ENCODE assay signal across 8 cellular contexts in the genomic region with DNA sequence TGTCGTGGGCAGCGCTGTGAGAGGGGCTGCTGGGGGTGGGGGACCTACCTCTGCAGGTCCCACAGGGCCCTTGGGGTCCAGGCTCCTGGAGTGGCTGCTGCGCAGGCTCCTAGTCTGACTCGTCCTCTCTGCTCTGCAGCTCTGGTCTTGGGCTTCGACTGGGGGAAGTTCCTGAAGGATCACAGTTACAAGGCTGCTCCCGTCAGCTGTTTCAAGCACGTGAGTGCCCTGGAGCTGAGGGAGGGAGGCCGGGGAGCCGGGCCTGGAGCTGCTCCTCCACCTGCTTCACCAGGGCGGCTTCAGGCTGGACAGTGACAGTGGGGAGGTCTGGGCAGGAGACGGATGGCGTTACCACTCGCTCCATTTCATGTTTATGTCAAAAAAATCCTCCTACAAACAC. TPM values are rescaled to one million over a fixed set of nuclear protein-coding genes. Genes with fewer than 3 reads are reported as not detected.
A peak's percentile ranks its signal among the peaks of the same experiment; 100 is the strongest.
DNase-seq lines count a peak whose midpoint lies in the region; ATAC-seq and TF ChIP-seq lines count a peak whose summit lies in the region.

No MANE protein-coding gene starts in this region.

- no peaks in the 10 kb centered on the region for H4K20me1 ChIP-seq in OCI-LY7 (ENCODE audit: insufficient read depth, low read length)

- H3K36me3 ChIP-seq in mesodermal cell (ENCODE audit: control insufficient read depth, insufficient read depth, low read length) (peaks cover 60% of the 10 kb centered on the region), OCI-LY7 (ENCODE audit: insufficient read depth, low read length) (peaks cover 54% of the 10 kb centered on the region)

- WGBS in mesodermal cell (ENCODE audit: insufficient coverage in 2 of 2), 2 experiments, result 78 to 82% methylated on average over 8 to 11 of the region's 13 CpGs

- H3K27me3 ChIP-seq in AG04450 (ENCODE audit: control insufficient read depth, insufficient read depth, low read length), result no peaks in the 10 kb centered on the region

- no peaks in the 10 kb centered on the region for H3K9me2 ChIP-seq in OCI-LY7 (ENCODE audit: insufficient read depth, low read length)

- peak overlapping the region; percentile 98 for H3K27ac Mint-ChIP-seq in chondrocyte (ENCODE audit: unreplicated experiment)
- peak overlapping the region in 1 of 2 donors; percentile 76 for H3K27ac Mint-ChIP-seq in effector memory CD8-positive, alpha-beta T cell

- CTCF ChIA-PET in AG04450 (lab: Charles Lee), result interaction anchor here (1.2 kb wide), 1 partner anchor 157 kb away, joined by 5 read pairs; no protein-coding TSS in a partner anchor
- CTCF ChIA-PET in OCI-LY7 (lab: Charles Lee; ENCODE audit: unreplicated experiment), result no interaction called here

- H3K9me3 Mint-ChIP-seq in chondrocyte (ENCODE audit: low read depth), result peaks cover 7% of the 10 kb centered on the region
- no peaks in the 10 kb centered on the region for H3K9me3 Mint-ChIP-seq in effector memory CD8-positive, alpha-beta T cell

- H3K27ac ChIP-seq in AG04450 (ENCODE audit: low read depth, low read length) (peak overlapping the region; percentile 95), mesodermal cell (ENCODE audit: low read depth, low read length, severe bottlenecking) (peak overlapping the region; percentile 83), OCI-LY7 (ENCODE audit: low read depth, low read length, poor library complexity, severe bottlenecking) (no peak overlapping the region)

- peaks cover 20% of the 10 kb centered on the region for H3K36me3 Mint-ChIP-seq in chondrocyte (ENCODE audit: low read depth)
- H3K36me3 Mint-ChIP-seq in effector memory CD8-positive, alpha-beta T cell (ENCODE audit: insufficient read depth), result peaks cover 43% of the 10 kb centered on the region

- H3K79me2 ChIP-seq in OCI-LY7 (ENCODE audit: insufficient read depth, low read depth, low read length), result no peaks in the 10 kb centered on the region

- H3K4me1 Mint-ChIP-seq in chondrocyte (ENCODE audit: low read depth), result peaks cover 35% of the 10 kb centered on the region
- peaks cover 12 to 14% of the 10 kb centered on the region in 2 donors for H3K4me1 Mint-ChIP-seq in effector memory CD8-positive, alpha-beta T cell (ENCODE audit: low read depth in 2 of 2)

- H3K27me3 Mint-ChIP-seq in chondrocyte (ENCODE audit: low read depth), result no peaks in the 10 kb centered on the region
- no peaks in the 10 kb centered on the region for H3K27me3 Mint-ChIP-seq in effector memory CD8-positive, alpha-beta T cell

- peaks cover 11% of the 10 kb centered on the region for H3K4me1 ChIP-seq in mesodermal cell (ENCODE audit: control insufficient read depth, insufficient read depth, low read length, poor library complexity, severe bottlenecking)
- peaks cover 9% of the 10 kb centered on the region for H3K4me1 ChIP-seq in OCI-LY7 (ENCODE audit: insufficient read depth, low read length, poor library complexity, severe bottlenecking)

- H3K4me2 ChIP-seq in OCI-LY7 (ENCODE audit: low read length), result no peak overlapping the region

- no TSS peak for BruUV-seq in OCI-LY7 (replicated peaks; lab: Mats Ljungman, UMichigan)

- H3K9me3 ChIP-seq in AG04450 (ENCODE audit: control insufficient read depth, insufficient read depth, low read length), result peaks cover 12% of the 10 kb centered on the region
- H3K9me3 ChIP-seq in mesodermal cell (ENCODE audit: control insufficient read depth, low read length), result peaks cover 5% of the 10 kb centered on the region
- no peaks in the 10 kb centered on the region for H3K9me3 ChIP-seq in OCI-LY7 (ENCODE audit: low read length)

- H2AFZ ChIP-seq in OCI-LY7 (ENCODE audit: low read length), result no peak overlapping the region

- peak overlapping the region; percentile 66 for H3K4me3 Mint-ChIP-seq in chondrocyte (ENCODE audit: unreplicated experiment)
- H3K4me3 Mint-ChIP-seq in effector memory CD8-positive, alpha-beta T cell, result no peak overlapping the region

- POLR2A ChIA-PET in AG04450 (lab: Yijun Ruan, JAX) (interaction anchor here (0.9 to 1.1 kb wide), 2 partner anchors 27 to 86 kb away, joined by 4 read pairs; no protein-coding TSS in a partner anchor), OCI-LY7 (lab: Charles Lee) (no interaction called here)

- TF ChIP-seq CTCF in AG04450 (IDR thresholded peaks at IDR 0.05; ENCODE audit: low read depth, low read length), result no peak
- no peak for TF ChIP-seq CTCF in chondrocyte (IDR thresholded peaks at IDR 0.05)
- TF ChIP-seq CTCF in OCI-LY7 (conservative IDR thresholded peaks at IDR 0.05; ENCODE audit: low read length), result no peak

- peak overlapping the region; percentile 11 for H3K4me3 ChIP-seq in AG04450 (ENCODE audit: low read depth, low read length)
- H3K4me3 ChIP-seq in mesodermal cell (ENCODE audit: extremely low read depth, insufficient read depth, low read length, poor library complexity, severe bottlenecking), result no peak overlapping the region
- H3K4me3 ChIP-seq in OCI-LY7 (ENCODE audit: low read depth, low read length, poor library complexity, severe bottlenecking), result no peak overlapping the region

- intact Hi-C loops in OCI-LY7 (cut with micrococcal nuclease; ENCODE audit: unreplicated experiment), result no loop called here

- DNase-seq in AG04450 (ENCODE audit: low read depth, low spot score) (peak; percentile 26), NCI-H2029 (lab: John Stamatoyannopoulos, UW) (peak; percentile 57), chondrocyte (ENCODE audit: low spot score) (no peak), DMS 273 (lab: John Stamatoyannopoulos, UW; ENCODE audit: unreplicated experiment) (no peak), OCI-LY7 (ENCODE audit: low spot score) (no peak)
- DNase-seq in activated CD4-positive, CD25-positive, alpha-beta regulatory T cell (lab: John Stamatoyannopoulos, UW), result no peak
- DNase-seq in effector memory CD8-positive, alpha-beta T cell, result no peak

- ATAC-seq in effector memory CD8-positive, alpha-beta T cell (replicated peaks), result no peak

RNA-seq across cellular contexts. Expression of gene L3MBTL2, which starts 11.9 kb away (rescaled TPM):
- polyA plus RNA-seq in AG04450 (2011; rRNA removed), result 19.1 and 19.8 TPM in 2 replicates
- polyA minus RNA-seq in AG04450 (2011; rRNA and poly(A)+ RNA removed), result 27.1 and 31.4 TPM in 2 replicates
- total RNA-seq in chondrocyte (16.6 to 27.1 TPM (median 17.7 TPM) in 3 replicates), OCI-LY7 (2022) (25.6 and 33.4 TPM in 2 replicates)
- 8.6 TPM for polyA plus RNA-seq in mesodermal cell (2013, experiment 1 of 2)
- polyA plus RNA-seq in mesodermal cell (2013, experiment 2 of 2), result 8.2 TPM
- 23.3 and 28.1 TPM in 2 replicates for total RNA-seq in OCI-LY7 (2014; rRNA removed; shearing (Covaris generic))

RNA-seq across cellular contexts. Expression of gene CHADL, which starts 23.7 kb away (rescaled TPM):
- 0.24 and 0.65 TPM in 2 replicates for polyA plus RNA-seq in AG04450 (2011; rRNA removed)
- 0.22 and 0.23 TPM in 2 replicates for polyA minus RNA-seq in AG04450 (2011; rRNA and poly(A)+ RNA removed)
- total RNA-seq in chondrocyte (0.36 to 1.3 TPM (median 0.39 TPM) in 3 replicates), OCI-LY7 (2022) (0.42 TPM in 1 of 2 replicates, not detected in the other)
- polyA plus RNA-seq in mesodermal cell (2013, experiment 1 of 2), result 0.18 TPM
- polyA plus RNA-seq in mesodermal cell (2013, experiment 2 of 2), result 0.46 TPM
- total RNA-seq in OCI-LY7 (2014; rRNA removed; shearing (Covaris generic)), result 0.26 and 0.60 TPM in 2 replicates

Comparison
In these comparisons a context has a peak if more than half of its experiments do, and no peak if none do; other contexts are left out.
1. DNase-seq: peak in AG04450 (single experiment) and NCI-H2029 (single experiment); none in chondrocyte (single experiment), activated CD4-positive, CD25-positive, alpha-beta regulatory T cell (0 of 4), DMS 273 (single experiment), OCI-LY7 (single experiment) and effector memory CD8-positive, alpha-beta T cell (0 of 3).